Comparison of ENCODE assay signal across 1 cellular context in the genomic region with DNA sequence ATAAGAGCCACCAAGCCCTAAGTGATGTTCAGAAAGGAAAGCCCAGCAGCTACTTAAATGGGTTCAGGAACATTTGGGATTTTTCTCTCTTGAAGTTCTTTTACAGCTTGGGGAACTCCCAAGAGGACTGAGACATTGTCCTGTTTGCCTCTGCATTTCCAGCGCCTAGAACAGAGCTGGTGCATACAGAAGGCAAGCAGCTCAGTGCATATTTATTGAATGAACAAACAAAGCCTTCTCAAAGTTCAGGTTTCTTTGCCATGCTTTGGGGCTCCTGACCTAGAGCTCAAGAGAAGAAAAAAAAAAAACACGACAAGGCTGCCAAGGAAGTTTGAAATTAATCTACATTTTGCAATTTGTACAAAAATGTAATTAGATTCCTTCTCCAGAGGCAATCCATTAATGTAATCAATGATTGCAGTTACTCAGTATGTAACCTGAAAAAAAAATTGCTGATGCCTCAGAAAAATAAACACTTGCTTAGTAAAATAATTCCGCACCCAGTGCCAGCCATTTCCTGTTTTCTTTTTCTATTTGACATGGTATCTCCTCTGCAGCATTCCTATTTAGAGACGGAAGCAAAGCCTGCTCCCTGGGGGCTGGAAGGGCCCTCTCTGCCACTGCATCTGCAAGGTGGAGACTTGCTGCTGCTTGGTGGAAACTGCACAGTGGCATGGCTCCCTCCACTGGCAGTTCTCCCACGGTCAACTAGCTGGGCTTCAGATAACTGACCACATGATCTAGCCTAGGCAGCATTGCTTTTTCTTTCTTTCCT.
TF ChIP-seq lines count a peak whose summit lies in the region.

No MANE protein-coding gene starts in this region.

TF ChIP-seq in GM23338, 12 proteins besides CTCF, POLR2A, EP300 and RAD21 (continued from another document):
- TF ChIP-seq ZNF462 (CRISPR knock-in tag; IDR thresholded peaks at IDR 0.05) = no peak
- TF ChIP-seq POLR2AphosphoS5 (IDR thresholded peaks at IDR 0.05; ENCODE audit: low read depth) = no peak
- TF ChIP-seq ZNF114 (CRISPR knock-in tag; IDR thresholded peaks at IDR 0.05) = no peak
